ENCODE assay signal across 18 cellular contexts in genomic region chr3:42515976-42516375, GRCh38. TPM values are rescaled to one million over a fixed set of nuclear protein-coding genes. Genes with fewer than 3 reads are reported as not detected.
DNase-seq lines count a peak whose midpoint lies in the region; ATAC-seq and TF ChIP-seq lines count a peak whose summit lies in the region.
"Had no signal": no experiment of that assay in that cellular context is flagged by ENCODE, and none has a peak within 500 bp of the region (broad histone marks: within the 10 kb centered on the region; RNA-seq: fewer than 3 reads in every experiment).

No MANE protein-coding gene starts in this region.

- H3K4me3 ChIP-seq in heart left ventricle, result no peak overlapping the region
- no peak overlapping the region for H3K4me3 ChIP-seq in epithelial cell of esophagus (ENCODE audit: low read length)
- no peak overlapping the region for H3K4me3 ChIP-seq in mucosa of rectum (ENCODE audit: low read length in 2 of 2)
- H3K4me3 ChIP-seq: ovary had no signal

- no peaks in the 10 kb centered on the region for H3K9me3 ChIP-seq in heart left ventricle
- no peaks in the 10 kb centered on the region for H3K9me3 ChIP-seq in mucosa of rectum (ENCODE audit: control insufficient read depth in 2 of 2, low read length in 2 of 2)
- H3K9me3 ChIP-seq: ovary had no signal

- H3K27ac Mint-ChIP-seq in effector memory CD8-positive, alpha-beta T cell, result peak overlapping the region in 1 of 2 donors; percentile 15
- H3K27ac Mint-ChIP-seq: activated T-helper 1 cell treated with anti-CD3 and anti-CD28 coated beads, Interleukin-12 subunit alpha, Interleukin-12 subunit beta, Interleukin-2, Interleukin-4 antibody, amounts not matched to agents 30 ng/mL and 10 ng/mL and 1 ng/mL, durations not matched to agents 14 hours and 24 hours and 36 hours; type B pancreatic cell had no signal

- no peaks in the 10 kb centered on the region for H3K27me3 Mint-ChIP-seq in effector memory CD8-positive, alpha-beta T cell
- H3K27me3 Mint-ChIP-seq: type B pancreatic cell had no signal

- no peak for ATAC-seq in heart left ventricle
- ATAC-seq in left ventricle myocardium superior, result no peak
- no peak for ATAC-seq in HG02623 (IDR thresholded peaks at IDR 0.05; ENCODE audit: unreplicated experiment)
- no peak for ATAC-seq in effector memory CD8-positive, alpha-beta T cell (replicated peaks)

- no peaks in the 10 kb centered on the region for H3K27me3 ChIP-seq in heart left ventricle
- no peaks in the 10 kb centered on the region for H3K27me3 ChIP-seq in mucosa of rectum (ENCODE audit: control insufficient read depth in 2 of 2, insufficient read depth in 2 of 2, low read length in 2 of 2)
- H3K27me3 ChIP-seq: ovary had no signal

- H3K36me3 ChIP-seq in heart left ventricle (no peaks in the 10 kb centered on the region), mucosa of rectum (ENCODE audit: control insufficient read depth in 2 of 2, insufficient read depth in 2 of 2, low read length in 2 of 2) (peaks cover 20 to 21% of the 10 kb centered on the region in 2 donors)
- H3K36me3 ChIP-seq: ovary had no signal

- no peaks in the 10 kb centered on the region for H3K36me3 Mint-ChIP-seq in effector memory CD8-positive, alpha-beta T cell (ENCODE audit: insufficient read depth)
- H3K36me3 Mint-ChIP-seq: type B pancreatic cell had no signal

- TF ChIP-seq CTCF in heart left ventricle (IDR thresholded peaks at IDR 0.05) (no peak), epithelial cell of esophagus (IDR thresholded peaks at IDR 0.05; ENCODE audit: insufficient read depth, low read depth, low read length, missing control alignments) (peak; percentile 25)

- peaks cover 0 to 56% (median 13%) of the 10 kb centered on the region in 12 donors for H3K4me1 ChIP-seq in heart left ventricle
- H3K4me1 ChIP-seq in mucosa of rectum (ENCODE audit: control insufficient read depth in 2 of 2, insufficient read depth in 2 of 2, low read length in 2 of 2), result peaks cover 57 to 86% of the 10 kb centered on the region in 2 donors

- H3K4me1 Mint-ChIP-seq in effector memory CD8-positive, alpha-beta T cell (ENCODE audit: low read depth in 2 of 2), result peaks cover 0 to 18% of the 10 kb centered on the region in 2 donors

- H3K27ac ChIP-seq in heart left ventricle, result peak overlapping the region in 9 of 12 donors; percentile 26 to 85 (median 71)
- H3K27ac ChIP-seq in mucosa of rectum (ENCODE audit: low read depth in 2 of 2, low read length in 2 of 2), result peak overlapping the region; percentile 90 to 91
- H3K27ac ChIP-seq: ovary had no signal

- peak in 1 of 5 donors; percentile 15 for DNase-seq in heart left ventricle
- no peak for DNase-seq in left ventricle myocardium superior
- DNase-seq in epithelial cell of esophagus (ENCODE audit: low read depth), result peak; percentile 78
- no peak for DNase-seq in anterior cingulate cortex (lab: John Stamatoyannopoulos, UW)
- no peak for DNase-seq in effector memory CD8-positive, alpha-beta T cell
- DNase-seq in NCI-H1436 (lab: John Stamatoyannopoulos, UW), result no peak
- DNase-seq: activated CD8-positive, alpha-beta memory T cell treated with anti-CD3 and anti-CD28 coated beads for 24 hours; COR-L47; Kasumi-1; NCI-H2171; NCI-H82; ovary had no signal

- 68 to 100% (median 72%) methylated on average over 1 to 2 of the region's 2 CpGs for WGBS in heart left ventricle, 4 donors

- no peaks in the 10 kb centered on the region for H3K9me3 Mint-ChIP-seq in effector memory CD8-positive, alpha-beta T cell
- H3K9me3 Mint-ChIP-seq: activated T-helper 1 cell treated with anti-CD3 and anti-CD28 coated beads, Interleukin-12 subunit alpha, Interleukin-12 subunit beta, Interleukin-2, Interleukin-4 antibody, amounts not matched to agents 30 ng/mL and 10 ng/mL and 1 ng/mL, durations not matched to agents 14 hours and 24 hours and 36 hours; type B pancreatic cell had no signal

- H3K9ac ChIP-seq in mucosa of rectum (ENCODE audit: low read depth in 1 of 2, low read length in 2 of 2), result peak overlapping the region; percentile 35 to 73

- H3K4me3 Mint-ChIP-seq in effector memory CD8-positive, alpha-beta T cell, result no peak overlapping the region
- H3K4me3 Mint-ChIP-seq: activated T-helper 1 cell treated with anti-CD3 and anti-CD28 coated beads, Interleukin-12 subunit alpha, Interleukin-12 subunit beta, Interleukin-2, Interleukin-4 antibody, amounts not matched to agents 30 ng/mL and 10 ng/mL and 1 ng/mL, durations not matched to agents 14 hours and 24 hours and 36 hours; type B pancreatic cell had no signal

- TF ChIP-seq POLR2A in heart left ventricle (IDR thresholded peaks at IDR 0.05), result no peak

- intact Hi-C loops in heart left ventricle (cut with DNase I), result no loop called here
- intact Hi-C loops in left ventricle myocardium superior (cut with micrococcal nuclease), result no loop called here

RNA-seq across cellular contexts. Expression of gene VIPR1, which starts 13.5 kb away (rescaled TPM):
- total RNA-seq in heart left ventricle (1 to 10 TPM in 8 of 9 donors, under 1 TPM in 1; 0.96 to 5.4 (median 1.7) TPM), left ventricle myocardium superior (2.2 TPM)
- polyA plus RNA-seq in heart left ventricle, result 1 to 10 TPM; 3.0 to 3.5 TPM
- total RNA-seq: epithelial cell of proximal tubule, H4 had no signal
